ENCODE assay signal across 27 cellular contexts in the genomic region with DNA sequence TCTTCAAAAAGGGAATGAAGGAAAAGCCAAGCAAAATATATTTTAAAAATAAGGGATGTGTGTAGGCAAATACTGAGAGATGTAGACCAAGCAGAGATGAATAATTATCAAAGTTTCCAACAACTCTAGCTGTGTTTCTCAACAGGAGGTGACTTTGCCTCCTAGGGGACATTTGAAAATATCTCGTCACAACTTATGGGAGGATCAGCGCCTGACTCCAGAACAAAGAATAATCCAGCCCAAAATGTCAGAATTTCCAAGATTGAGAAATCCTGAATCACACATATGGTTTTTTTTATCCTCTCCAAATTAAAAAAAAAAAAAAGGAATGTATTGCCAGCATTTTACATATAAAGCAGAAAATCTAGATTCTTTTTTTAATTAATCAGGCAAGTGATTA.
"Had no signal": no experiment of that assay in that cellular context is flagged by ENCODE, and none has a peak within 500 bp of the region (broad histone marks: within the 10 kb centered on the region; RNA-seq: fewer than 3 reads in every experiment).

No MANE protein-coding gene starts in this region.

- DNase-seq: activated CD4-positive, alpha-beta T cell treated with anti-CD3 and anti-CD28 coated beads for 48 hours; activated CD4-positive, alpha-beta T cell treated with anti-CD3 and anti-CD28 coated beads, Interleukin-2, amount 50 U/mL, for 48 hours; activated CD8-positive, alpha-beta memory T cell treated with anti-CD3 and anti-CD28 coated beads for 24 hours; activated effector memory CD4-positive, alpha-beta T cell treated with Interleukin-2 at 50 U/mL for 16 hours; activated naive CD4-positive, alpha-beta T cell treated with Interleukin-2 at 50 U/mL for 16 hours; activated naive CD8-positive, alpha-beta T cell treated with anti-CD3 and anti-CD28 coated beads for 36 hours; cortex of kidney; effector memory CD8-positive, alpha-beta T cell; erythroblast; glutamatergic neuron; kidney; left colon; mammary epithelial cell; midbrain; naive thymus-derived CD4-positive, alpha-beta T cell; pancreas; psoas muscle; spleen; stimulated activated naive CD4-positive, alpha-beta T cell treated with Interleukin-2 at 50 U/mL for 16 hours; T-helper 1 cell; testis; transverse colon had no signal

- H3K27ac ChIP-seq: ascending aorta, hepatocyte, pancreas, psoas muscle, spleen, testis, transverse colon, VCaP had no signal

- H2AFZ ChIP-seq: hepatocyte had no signal

- ATAC-seq: effector memory CD8-positive, alpha-beta T cell; left colon; naive thymus-derived CD4-positive, alpha-beta T cell; psoas muscle had no signal

- H3K4me2 ChIP-seq: hepatocyte had no signal

- H3K36me3 ChIP-seq: ascending aorta, pancreas, spleen, transverse colon had no signal

- H3K79me2 ChIP-seq: hepatocyte had no signal

- H3K36me3 Mint-ChIP-seq: activated naive CD8-positive, alpha-beta T cell treated with anti-CD3 and anti-CD28 coated beads for 36 hours; brain had no signal

- H3K9me3 ChIP-seq: ascending aorta, pancreas, psoas muscle, testis, transverse colon had no signal

- H3K27ac Mint-ChIP-seq: activated naive CD8-positive, alpha-beta T cell treated with anti-CD3 and anti-CD28 coated beads for 36 hours; brain; T-helper 2 cell treated with Interferon-gamma antibody and Interleukin-4, amounts not matched to agents 5 μg/mL and 100 μg/mL, for 36 hours had no signal

- H3K4me3 ChIP-seq: ascending aorta, hepatocyte, pancreas, psoas muscle, spleen, testis, transverse colon had no signal

- H3K27me3 ChIP-seq: ascending aorta, hepatocyte, pancreas, spleen, testis, transverse colon had no signal

- H3K4me1 ChIP-seq: ascending aorta, pancreas, psoas muscle, spleen, testis, transverse colon had no signal
